ENCODE assay signal across 8 cellular contexts in genomic region chr15:65077981-65078352, GRCh38. TPM values are rescaled to one million over a fixed set of nuclear protein-coding genes. Genes with fewer than 3 reads are reported as not detected.
A peak's percentile ranks its signal among the peaks of the same experiment; 100 is the strongest.
DNase-seq lines count a peak whose midpoint lies in the region; ATAC-seq and TF ChIP-seq lines count a peak whose summit lies in the region.

No MANE protein-coding gene starts in this region.

- DNase-seq in GM13977 (ENCODE audit: low spot score) (peak; percentile 63), endothelial cell (ENCODE audit: low spot score) (peak; percentile 74), type B pancreatic cell (ENCODE audit: extremely low spot score, unreplicated experiment) (no peak), NCI-H128 (lab: John Stamatoyannopoulos, UW; ENCODE audit: unreplicated experiment) (no peak), NCI-H748 (lab: John Stamatoyannopoulos, UW; ENCODE audit: unreplicated experiment) (no peak)
- peak; percentile 21 to 32 for DNase-seq in activated CD4-positive, alpha-beta T cell treated with anti-CD3 and anti-CD28 coated beads, Interleukin-2, amount 50 U/mL, for 24 hours (ENCODE audit: low read depth in 1 of 2, low spot score in 1 of 2)
- no peak for DNase-seq in natural killer cell treated with Interleukin-12 subunit alpha and Interleukin-12 subunit beta and Interleukin-15 and Interleukin-18, amount 100 ng/mL, for 72 hours (ENCODE audit: low spot score)

- H3K27ac Mint-ChIP-seq in endothelial cell (ENCODE audit: unreplicated experiment) (no peak overlapping the region), type B pancreatic cell (no peak overlapping the region)
- no peak overlapping the region for H3K27ac Mint-ChIP-seq in natural killer cell treated with Interleukin-12 subunit alpha and Interleukin-12 subunit beta and Interleukin-15 and Interleukin-18, amount 100 ng/mL, for 72 hours

- peak; percentile 29 to 69 for ATAC-seq in natural killer cell treated with Interleukin-12 subunit alpha and Interleukin-12 subunit beta and Interleukin-15 and Interleukin-18, amount 100 ng/mL, for 72 hours
- no peak for ATAC-seq in GM18519 (IDR thresholded peaks at IDR 0.05; ENCODE audit: low FRiP score, unreplicated experiment)

- H3K9me3 Mint-ChIP-seq in endothelial cell (ENCODE audit: unreplicated experiment): no peaks in the 10 kb centered on the region
- no peaks in the 10 kb centered on the region for H3K9me3 Mint-ChIP-seq in natural killer cell treated with Interleukin-12 subunit alpha and Interleukin-12 subunit beta and Interleukin-15 and Interleukin-18, amount 100 ng/mL, for 72 hours
- H3K9me3 Mint-ChIP-seq in type B pancreatic cell: no peaks in the 10 kb centered on the region

- peaks cover 6% of the 10 kb centered on the region for H3K36me3 Mint-ChIP-seq in endothelial cell (ENCODE audit: low read depth, unreplicated experiment)
- H3K36me3 Mint-ChIP-seq in natural killer cell treated with Interleukin-12 subunit alpha and Interleukin-12 subunit beta and Interleukin-15 and Interleukin-18, amount 100 ng/mL, for 72 hours: no peaks in the 10 kb centered on the region
- H3K36me3 Mint-ChIP-seq in type B pancreatic cell: no peaks in the 10 kb centered on the region

- peak overlapping the region; percentile 16 for H3K4me3 Mint-ChIP-seq in endothelial cell (ENCODE audit: unreplicated experiment)
- no peak overlapping the region for H3K4me3 Mint-ChIP-seq in natural killer cell treated with Interleukin-12 subunit alpha and Interleukin-12 subunit beta and Interleukin-15 and Interleukin-18, amount 100 ng/mL, for 72 hours
- peak overlapping the region; percentile 41 for H3K4me3 Mint-ChIP-seq in type B pancreatic cell

- H3K27me3 Mint-ChIP-seq in endothelial cell (ENCODE audit: unreplicated experiment): peaks cover 14% of the 10 kb centered on the region
- H3K27me3 Mint-ChIP-seq in natural killer cell treated with Interleukin-12 subunit alpha and Interleukin-12 subunit beta and Interleukin-15 and Interleukin-18, amount 100 ng/mL, for 72 hours: peaks cover 28 to 31% of the 10 kb centered on the region in 2 donors
- peaks cover 34% of the 10 kb centered on the region for H3K27me3 Mint-ChIP-seq in type B pancreatic cell

- in situ Hi-C loops in GM13977 (cut with MboI; ENCODE audit: low pct_unique_long_range_greater_than_20kb, low sequenced_read_pairs, unreplicated experiment): no loop called here

- peak; percentile 12 for TF ChIP-seq CTCF in GM13977 (IDR thresholded peaks at IDR 0.05; ENCODE audit: extremely low read depth, insufficient read depth, missing control alignments)
- no peak for TF ChIP-seq CTCF in endothelial cell (IDR thresholded peaks at IDR 0.05; ENCODE audit: unreplicated experiment)
- peak; percentile 62 for TF ChIP-seq CTCF in type B pancreatic cell (conservative IDR thresholded peaks at IDR 0.05)

- H3K4me1 Mint-ChIP-seq in endothelial cell (ENCODE audit: unreplicated experiment) (peaks cover 16% of the 10 kb centered on the region), type B pancreatic cell (ENCODE audit: unreplicated experiment) (peaks cover 34% of the 10 kb centered on the region)
- H3K4me1 Mint-ChIP-seq in natural killer cell treated with Interleukin-12 subunit alpha and Interleukin-12 subunit beta and Interleukin-15 and Interleukin-18, amount 100 ng/mL, for 72 hours (ENCODE audit: low read depth in 2 of 2): peaks cover 8 to 15% of the 10 kb centered on the region in 2 donors

RNA-seq across cellular contexts. Expression of gene KBTBD13, which starts 1.4 kb away (rescaled TPM):
- total RNA-seq in endothelial cell (ENCODE audit: unreplicated experiment): not detected
- not detected for total RNA-seq in natural killer cell treated with Interleukin-12 subunit alpha and Interleukin-12 subunit beta and Interleukin-15 and Interleukin-18, amount 100 ng/mL, for 72 hours
- total RNA-seq in type B pancreatic cell (ENCODE audit: low replicate concordance): not detected in 2 replicates

RNA-seq across cellular contexts. Expression of gene RASL12, which starts 10.2 kb away (rescaled TPM):
- total RNA-seq in endothelial cell (ENCODE audit: unreplicated experiment) (0.69 TPM), type B pancreatic cell (ENCODE audit: low replicate concordance) (0.33 and 4.0 TPM in 2 replicates)
- total RNA-seq in natural killer cell treated with Interleukin-12 subunit alpha and Interleukin-12 subunit beta and Interleukin-15 and Interleukin-18, amount 100 ng/mL, for 72 hours: not detected

RNA-seq across cellular contexts. Expression of gene SLC51B, which starts 32.8 kb away (rescaled TPM):
- total RNA-seq in endothelial cell (ENCODE audit: unreplicated experiment): not detected
- not detected for total RNA-seq in natural killer cell treated with Interleukin-12 subunit alpha and Interleukin-12 subunit beta and Interleukin-15 and Interleukin-18, amount 100 ng/mL, for 72 hours
- total RNA-seq in type B pancreatic cell (ENCODE audit: low replicate concordance): 1.2 and 5.7 TPM in 2 replicates

RNA-seq across cellular contexts. Expression of gene UBAP1L, which starts 37.0 kb away (rescaled TPM):
- 1.8 TPM for total RNA-seq in endothelial cell (ENCODE audit: unreplicated experiment)
- 10 to 100 TPM in 1 of 2 donors, 1 to 10 TPM in 1; 5.7 to 14.2 TPM for total RNA-seq in natural killer cell treated with Interleukin-12 subunit alpha and Interleukin-12 subunit beta and Interleukin-15 and Interleukin-18, amount 100 ng/mL, for 72 hours
- 2.6 and 6.0 TPM in 2 replicates for total RNA-seq in type B pancreatic cell (ENCODE audit: low replicate concordance)

RNA-seq across cellular contexts. Expression of gene MTFMT, which starts 48.5 kb away (rescaled TPM):
- 10.6 TPM for total RNA-seq in endothelial cell (ENCODE audit: unreplicated experiment)
- 10 to 100 TPM; 17.8 to 18.5 TPM for total RNA-seq in natural killer cell treated with Interleukin-12 subunit alpha and Interleukin-12 subunit beta and Interleukin-15 and Interleukin-18, amount 100 ng/mL, for 72 hours
- total RNA-seq in type B pancreatic cell (ENCODE audit: low replicate concordance): 19.2 and 19.5 TPM in 2 replicates

Comparison
In these comparisons a context has a peak if more than half of its experiments do, and no peak if none do; other contexts are left out.
1. DNase-seq: peak in GM13977 (single experiment), activated CD4-positive, alpha-beta T cell treated with anti-CD3 and anti-CD28 coated beads, Interleukin-2, amount 50 U/mL, for 24 hours (2 of 2) and endothelial cell (single experiment); none in natural killer cell treated with Interleukin-12 subunit alpha and Interleukin-12 subunit beta and Interleukin-15 and Interleukin-18, amount 100 ng/mL, for 72 hours (single experiment), type B pancreatic cell (single experiment), NCI-H128 (single experiment) and NCI-H748 (single experiment).